2 cellular contexts compared by ENCODE assay signal in the genomic region with DNA sequence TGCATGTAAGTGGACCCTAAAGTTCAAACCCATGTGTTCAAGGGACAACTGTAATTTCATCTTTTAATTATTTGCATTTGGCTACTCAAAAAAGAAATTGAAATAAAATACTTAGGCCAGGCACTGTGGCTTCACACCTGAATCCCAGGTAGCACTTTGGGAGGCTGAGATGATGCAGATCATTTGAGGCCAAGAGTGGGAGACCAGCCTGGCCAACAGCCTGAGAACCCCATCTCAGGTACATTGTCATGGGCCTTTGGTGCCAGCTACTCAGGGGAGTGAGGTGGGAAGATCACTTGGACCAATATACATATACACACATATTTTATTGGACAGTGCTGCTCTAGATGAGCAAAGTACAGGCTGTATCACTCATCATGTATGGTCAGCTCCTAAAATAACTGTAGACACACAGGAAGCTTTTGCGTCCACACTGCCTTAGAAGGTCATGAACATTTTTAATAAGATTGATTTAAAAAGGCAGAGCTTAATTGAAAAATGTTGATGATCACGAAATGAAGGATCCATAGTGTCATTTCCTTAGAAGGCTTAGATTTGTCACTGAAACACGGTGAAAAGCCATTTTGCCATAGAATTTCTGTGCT.
TF ChIP-seq lines count a peak whose summit lies in the region.

No MANE protein-coding gene starts in this region.

TF ChIP-seq in GM23338, 12 proteins besides CTCF, POLR2A, EP300 and RAD21:
- TF ChIP-seq, protein P1, sequence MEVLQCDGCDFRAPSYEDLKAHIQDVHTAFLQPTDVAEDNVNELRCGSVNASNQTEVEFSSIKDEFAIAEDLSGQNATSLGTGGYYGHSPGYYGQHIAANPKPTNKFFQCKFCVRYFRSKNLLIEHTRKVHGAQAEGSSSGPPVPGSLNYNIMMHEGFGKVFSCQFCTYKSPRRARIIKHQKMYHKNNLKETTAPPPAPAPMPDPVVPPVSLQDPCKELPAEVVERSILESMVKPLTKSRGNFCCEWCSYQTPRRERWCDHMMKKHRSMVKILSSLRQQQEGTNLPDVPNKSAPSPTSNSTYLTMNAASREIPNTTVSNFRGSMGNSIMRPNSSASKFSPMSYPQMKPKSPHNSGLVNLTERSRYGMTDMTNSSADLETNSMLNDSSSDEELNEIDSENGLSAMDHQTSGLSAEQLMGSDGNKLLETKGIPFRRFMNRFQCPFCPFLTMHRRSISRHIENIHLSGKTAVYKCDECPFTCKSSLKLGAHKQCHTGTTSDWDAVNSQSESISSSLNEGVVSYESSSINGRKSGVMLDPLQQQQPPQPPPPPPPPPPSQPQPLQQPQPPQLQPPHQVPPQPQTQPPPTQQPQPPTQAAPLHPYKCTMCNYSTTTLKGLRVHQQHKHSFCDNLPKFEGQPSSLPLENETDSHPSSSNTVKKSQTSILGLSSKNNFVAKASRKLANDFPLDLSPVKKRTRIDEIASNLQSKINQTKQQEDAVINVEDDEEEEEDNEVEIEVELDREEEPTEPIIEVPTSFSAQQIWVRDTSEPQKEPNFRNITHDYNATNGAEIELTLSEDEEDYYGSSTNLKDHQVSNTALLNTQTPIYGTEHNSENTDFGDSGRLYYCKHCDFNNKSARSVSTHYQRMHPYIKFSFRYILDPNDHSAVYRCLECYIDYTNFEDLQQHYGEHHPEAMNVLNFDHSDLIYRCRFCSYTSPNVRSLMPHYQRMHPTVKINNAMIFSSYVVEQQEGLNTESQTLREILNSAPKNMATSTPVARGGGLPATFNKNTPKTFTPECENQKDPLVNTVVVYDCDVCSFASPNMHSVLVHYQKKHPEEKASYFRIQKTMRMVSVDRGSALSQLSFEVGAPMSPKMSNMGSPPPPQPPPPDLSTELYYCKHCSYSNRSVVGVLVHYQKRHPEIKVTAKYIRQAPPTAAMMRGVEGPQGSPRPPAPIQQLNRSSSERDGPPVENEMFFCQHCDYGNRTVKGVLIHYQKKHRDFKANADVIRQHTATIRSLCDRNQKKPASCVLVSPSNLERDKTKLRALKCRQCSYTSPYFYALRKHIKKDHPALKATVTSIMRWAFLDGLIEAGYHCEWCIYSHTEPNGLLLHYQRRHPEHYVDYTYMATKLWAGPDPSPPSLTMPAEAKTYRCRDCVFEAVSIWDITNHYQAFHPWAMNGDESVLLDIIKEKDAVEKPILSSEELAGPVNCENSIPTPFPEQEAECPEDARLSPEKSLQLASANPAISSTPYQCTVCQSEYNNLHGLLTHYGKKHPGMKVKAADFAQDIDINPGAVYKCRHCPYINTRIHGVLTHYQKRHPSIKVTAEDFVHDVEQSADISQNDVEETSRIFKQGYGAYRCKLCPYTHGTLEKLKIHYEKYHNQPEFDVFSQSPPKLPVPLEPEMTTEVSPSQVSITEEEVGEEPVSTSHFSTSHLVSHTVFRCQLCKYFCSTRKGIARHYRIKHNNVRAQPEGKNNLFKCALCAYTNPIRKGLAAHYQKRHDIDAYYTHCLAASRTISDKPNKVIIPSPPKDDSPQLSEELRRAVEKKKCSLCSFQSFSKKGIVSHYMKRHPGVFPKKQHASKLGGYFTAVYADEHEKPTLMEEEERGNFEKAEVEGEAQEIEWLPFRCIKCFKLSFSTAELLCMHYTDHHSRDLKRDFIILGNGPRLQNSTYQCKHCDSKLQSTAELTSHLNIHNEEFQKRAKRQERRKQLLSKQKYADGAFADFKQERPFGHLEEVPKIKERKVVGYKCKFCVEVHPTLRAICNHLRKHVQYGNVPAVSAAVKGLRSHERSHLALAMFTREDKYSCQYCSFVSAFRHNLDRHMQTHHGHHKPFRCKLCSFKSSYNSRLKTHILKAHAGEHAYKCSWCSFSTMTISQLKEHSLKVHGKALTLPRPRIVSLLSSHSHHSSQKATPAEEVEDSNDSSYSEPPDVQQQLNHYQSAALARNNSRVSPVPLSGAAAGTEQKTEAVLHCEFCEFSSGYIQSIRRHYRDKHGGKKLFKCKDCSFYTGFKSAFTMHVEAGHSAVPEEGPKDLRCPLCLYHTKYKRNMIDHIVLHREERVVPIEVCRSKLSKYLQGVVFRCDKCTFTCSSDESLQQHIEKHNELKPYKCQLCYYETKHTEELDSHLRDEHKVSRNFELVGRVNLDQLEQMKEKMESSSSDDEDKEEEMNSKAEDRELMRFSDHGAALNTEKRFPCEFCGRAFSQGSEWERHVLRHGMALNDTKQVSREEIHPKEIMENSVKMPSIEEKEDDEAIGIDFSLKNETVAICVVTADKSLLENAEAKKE (CRISPR knock-in tag; IDR thresholded peaks at IDR 0.05) = no peak
- TF ChIP-seq EZH2 (IDR thresholded peaks at IDR 0.05; ENCODE audit: low read depth, unreplicated experiment) = no peak
- 0 out of 2 replicates have a peak, but pooled peaks have one; percentile 16 for TF ChIP-seq POLR2AphosphoS5 (IDR thresholded peaks at IDR 0.05; ENCODE audit: low read depth)
- TF ChIP-seq, protein P2, sequence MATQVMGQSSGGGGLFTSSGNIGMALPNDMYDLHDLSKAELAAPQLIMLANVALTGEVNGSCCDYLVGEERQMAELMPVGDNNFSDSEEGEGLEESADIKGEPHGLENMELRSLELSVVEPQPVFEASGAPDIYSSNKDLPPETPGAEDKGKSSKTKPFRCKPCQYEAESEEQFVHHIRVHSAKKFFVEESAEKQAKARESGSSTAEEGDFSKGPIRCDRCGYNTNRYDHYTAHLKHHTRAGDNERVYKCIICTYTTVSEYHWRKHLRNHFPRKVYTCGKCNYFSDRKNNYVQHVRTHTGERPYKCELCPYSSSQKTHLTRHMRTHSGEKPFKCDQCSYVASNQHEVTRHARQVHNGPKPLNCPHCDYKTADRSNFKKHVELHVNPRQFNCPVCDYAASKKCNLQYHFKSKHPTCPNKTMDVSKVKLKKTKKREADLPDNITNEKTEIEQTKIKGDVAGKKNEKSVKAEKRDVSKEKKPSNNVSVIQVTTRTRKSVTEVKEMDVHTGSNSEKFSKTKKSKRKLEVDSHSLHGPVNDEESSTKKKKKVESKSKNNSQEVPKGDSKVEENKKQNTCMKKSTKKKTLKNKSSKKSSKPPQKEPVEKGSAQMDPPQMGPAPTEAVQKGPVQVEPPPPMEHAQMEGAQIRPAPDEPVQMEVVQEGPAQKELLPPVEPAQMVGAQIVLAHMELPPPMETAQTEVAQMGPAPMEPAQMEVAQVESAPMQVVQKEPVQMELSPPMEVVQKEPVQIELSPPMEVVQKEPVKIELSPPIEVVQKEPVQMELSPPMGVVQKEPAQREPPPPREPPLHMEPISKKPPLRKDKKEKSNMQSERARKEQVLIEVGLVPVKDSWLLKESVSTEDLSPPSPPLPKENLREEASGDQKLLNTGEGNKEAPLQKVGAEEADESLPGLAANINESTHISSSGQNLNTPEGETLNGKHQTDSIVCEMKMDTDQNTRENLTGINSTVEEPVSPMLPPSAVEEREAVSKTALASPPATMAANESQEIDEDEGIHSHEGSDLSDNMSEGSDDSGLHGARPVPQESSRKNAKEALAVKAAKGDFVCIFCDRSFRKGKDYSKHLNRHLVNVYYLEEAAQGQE (IDR thresholded peaks at IDR 0.05; ENCODE audit: unreplicated experiment) = no peak
- TF ChIP-seq CREB1 (CRISPR knock-in tag; IDR thresholded peaks at IDR 0.05; ENCODE audit: low read depth) = no peak

TF ChIP-seq in WTC11, 78 proteins besides CTCF, POLR2A, EP300 and RAD21:
- TF ChIP-seq FOXP1 (CRISPR knock-in tag; IDR thresholded peaks at IDR 0.05; ENCODE audit: borderline replicate concordance) (no peak), TEAD1 (CRISPR knock-in tag; IDR thresholded peaks at IDR 0.05) (no peak)
- TF ChIP-seq, protein P3, sequence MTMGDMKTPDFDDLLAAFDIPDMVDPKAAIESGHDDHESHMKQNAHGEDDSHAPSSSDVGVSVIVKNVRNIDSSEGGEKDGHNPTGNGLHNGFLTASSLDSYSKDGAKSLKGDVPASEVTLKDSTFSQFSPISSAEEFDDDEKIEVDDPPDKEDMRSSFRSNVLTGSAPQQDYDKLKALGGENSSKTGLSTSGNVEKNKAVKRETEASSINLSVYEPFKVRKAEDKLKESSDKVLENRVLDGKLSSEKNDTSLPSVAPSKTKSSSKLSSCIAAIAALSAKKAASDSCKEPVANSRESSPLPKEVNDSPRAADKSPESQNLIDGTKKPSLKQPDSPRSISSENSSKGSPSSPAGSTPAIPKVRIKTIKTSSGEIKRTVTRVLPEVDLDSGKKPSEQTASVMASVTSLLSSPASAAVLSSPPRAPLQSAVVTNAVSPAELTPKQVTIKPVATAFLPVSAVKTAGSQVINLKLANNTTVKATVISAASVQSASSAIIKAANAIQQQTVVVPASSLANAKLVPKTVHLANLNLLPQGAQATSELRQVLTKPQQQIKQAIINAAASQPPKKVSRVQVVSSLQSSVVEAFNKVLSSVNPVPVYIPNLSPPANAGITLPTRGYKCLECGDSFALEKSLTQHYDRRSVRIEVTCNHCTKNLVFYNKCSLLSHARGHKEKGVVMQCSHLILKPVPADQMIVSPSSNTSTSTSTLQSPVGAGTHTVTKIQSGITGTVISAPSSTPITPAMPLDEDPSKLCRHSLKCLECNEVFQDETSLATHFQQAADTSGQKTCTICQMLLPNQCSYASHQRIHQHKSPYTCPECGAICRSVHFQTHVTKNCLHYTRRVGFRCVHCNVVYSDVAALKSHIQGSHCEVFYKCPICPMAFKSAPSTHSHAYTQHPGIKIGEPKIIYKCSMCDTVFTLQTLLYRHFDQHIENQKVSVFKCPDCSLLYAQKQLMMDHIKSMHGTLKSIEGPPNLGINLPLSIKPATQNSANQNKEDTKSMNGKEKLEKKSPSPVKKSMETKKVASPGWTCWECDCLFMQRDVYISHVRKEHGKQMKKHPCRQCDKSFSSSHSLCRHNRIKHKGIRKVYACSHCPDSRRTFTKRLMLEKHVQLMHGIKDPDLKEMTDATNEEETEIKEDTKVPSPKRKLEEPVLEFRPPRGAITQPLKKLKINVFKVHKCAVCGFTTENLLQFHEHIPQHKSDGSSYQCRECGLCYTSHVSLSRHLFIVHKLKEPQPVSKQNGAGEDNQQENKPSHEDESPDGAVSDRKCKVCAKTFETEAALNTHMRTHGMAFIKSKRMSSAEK (CRISPR knock-in tag; IDR thresholded peaks at IDR 0.05; ENCODE audit: borderline replicate concordance) = no peak
- TF ChIP-seq, protein P4, sequence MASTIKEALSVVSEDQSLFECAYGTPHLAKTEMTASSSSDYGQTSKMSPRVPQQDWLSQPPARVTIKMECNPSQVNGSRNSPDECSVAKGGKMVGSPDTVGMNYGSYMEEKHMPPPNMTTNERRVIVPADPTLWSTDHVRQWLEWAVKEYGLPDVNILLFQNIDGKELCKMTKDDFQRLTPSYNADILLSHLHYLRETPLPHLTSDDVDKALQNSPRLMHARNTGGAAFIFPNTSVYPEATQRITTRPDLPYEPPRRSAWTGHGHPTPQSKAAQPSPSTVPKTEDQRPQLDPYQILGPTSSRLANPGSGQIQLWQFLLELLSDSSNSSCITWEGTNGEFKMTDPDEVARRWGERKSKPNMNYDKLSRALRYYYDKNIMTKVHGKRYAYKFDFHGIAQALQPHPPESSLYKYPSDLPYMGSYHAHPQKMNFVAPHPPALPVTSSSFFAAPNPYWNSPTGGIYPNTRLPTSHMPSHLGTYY (CRISPR knock-in tag; IDR thresholded peaks at IDR 0.05) = no peak
- TF ChIP-seq, protein P5, sequence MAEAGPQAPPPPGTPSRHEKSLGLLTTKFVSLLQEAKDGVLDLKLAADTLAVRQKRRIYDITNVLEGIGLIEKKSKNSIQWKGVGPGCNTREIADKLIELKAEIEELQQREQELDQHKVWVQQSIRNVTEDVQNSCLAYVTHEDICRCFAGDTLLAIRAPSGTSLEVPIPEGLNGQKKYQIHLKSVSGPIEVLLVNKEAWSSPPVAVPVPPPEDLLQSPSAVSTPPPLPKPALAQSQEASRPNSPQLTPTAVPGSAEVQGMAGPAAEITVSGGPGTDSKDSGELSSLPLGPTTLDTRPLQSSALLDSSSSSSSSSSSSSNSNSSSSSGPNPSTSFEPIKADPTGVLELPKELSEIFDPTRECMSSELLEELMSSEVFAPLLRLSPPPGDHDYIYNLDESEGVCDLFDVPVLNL (CRISPR knock-in tag; IDR thresholded peaks at IDR 0.05; ENCODE audit: borderline replicate concordance, low read depth) = no peak
